26 cellular contexts compared by ENCODE assay signal in genomic region chr1:222702210-222702609, GRCh38. TPM values are rescaled to one million over a fixed set of nuclear protein-coding genes. Genes with fewer than 3 reads are reported as not detected.
A peak's percentile ranks its signal among the peaks of the same experiment; 100 is the strongest.
DNase-seq lines count a peak whose midpoint lies in the region; ATAC-seq and TF ChIP-seq lines count a peak whose summit lies in the region.
"Had no signal": no experiment of that assay in that cellular context is flagged by ENCODE, and none has a peak within 500 bp of the region (broad histone marks: within the 10 kb centered on the region; RNA-seq: fewer than 3 reads in every experiment).

No MANE protein-coding gene starts in this region.

- POLR2A ChIA-PET in CD8-positive, alpha-beta T cell (lab: Charles Lee) = no interaction called here
- POLR2A ChIA-PET in Panc1 (lab: Charles Lee) = interaction anchor here (1.0 kb wide), 1 partner anchor 68 kb away, joined by 3 read pairs; no protein-coding TSS in a partner anchor

- no peak overlapping the region for H3K56ac ChIP-seq in mesendoderm (ENCODE audit: low read length)

- H3K9me3 ChIP-seq in CD8-positive, alpha-beta T cell (ENCODE audit: low read length) = no peaks in the 10 kb centered on the region
- peaks cover 10% of the 10 kb centered on the region; the same call in 1 of the 2 replicates for H3K9me3 ChIP-seq in Panc1 (ENCODE audit: control insufficient read depth, insufficient read depth, low read depth, low read length)
- H3K9me3 ChIP-seq: SJSA1 had no signal

- no peaks in the 10 kb centered on the region for H3K27me3 Mint-ChIP-seq in CD8-positive, alpha-beta T cell (ENCODE audit: low read depth)
- no peaks in the 10 kb centered on the region for H3K27me3 Mint-ChIP-seq in stimulated activated naive B cell treated with anti-CD40 and anti-IgM and Interleukin-4, amounts not matched to agents 10 μg/mL and 1 μg/mL and 100 μg/mL, for 72 hours

- H3K9ac ChIP-seq in mesendoderm (ENCODE audit: low read length) = no peak overlapping the region

- no peak overlapping the region for H4K8ac ChIP-seq in mesendoderm (ENCODE audit: low read depth, low read length)

- H3K9me3 Mint-ChIP-seq in CD8-positive, alpha-beta T cell = peaks cover 3% of the 10 kb centered on the region
- peaks cover 4 to 5% of the 10 kb centered on the region in 2 donors for H3K9me3 Mint-ChIP-seq in stimulated activated naive B cell treated with anti-CD40 and anti-IgM and Interleukin-4, amounts not matched to agents 10 μg/mL and 1 μg/mL and 100 μg/mL, for 72 hours

- no peak overlapping the region for H3K4me3 Mint-ChIP-seq in CD8-positive, alpha-beta T cell
- no peak overlapping the region for H3K4me3 Mint-ChIP-seq in stimulated activated naive B cell treated with anti-CD40 and anti-IgM and Interleukin-4, amounts not matched to agents 10 μg/mL and 1 μg/mL and 100 μg/mL, for 72 hours
- H3K4me3 Mint-ChIP-seq: CD14-positive monocyte had no signal

- no peak for TF ChIP-seq CTCF in CD8-positive, alpha-beta T cell (IDR thresholded peaks at IDR 0.05)
- TF ChIP-seq CTCF in Panc1 (IDR thresholded peaks at IDR 0.05) = no peak

- DNase-seq in CD8-positive, alpha-beta T cell = no peak
- no peak for DNase-seq in Panc1 (ENCODE audit: low read depth, low spot score)
- peak; percentile 18 for DNase-seq in mesendoderm
- DNase-seq in stimulated activated naive B cell treated with anti-CD40 and anti-IgM and Interleukin-4, amounts not matched to agents 10 μg/mL and 1 μg/mL and 100 μg/mL, for 72 hours = no peak
- no peak for DNase-seq in C1 segment of cervical spinal cord (lab: John Stamatoyannopoulos, UW)
- DNase-seq: DMS153; H7; KBM-7; MV-4-11; NCI-H1105; NCI-H1436 treated with DMSO at 0.1 percent for 48 hours; NCI-H2029; NCI-H446 treated with DMSO at 0.1 percent for 48 hours; NCI-H526; NCI-H82; NK-92 treated with Interleukin-12 subunit alpha and Interleukin-12 subunit beta, amount 100 ng/mL, for 24 hours; PC-9; Right ventricle myocardium superior; RPMI8226 had no signal

- no peak overlapping the region for H2AK5ac ChIP-seq in mesendoderm (ENCODE audit: low read length)

- H3K4me1 ChIP-seq in CD8-positive, alpha-beta T cell (ENCODE audit: insufficient read depth, low read length) = peaks cover 17% of the 10 kb centered on the region
- H3K4me1 ChIP-seq in Panc1 (ENCODE audit: control insufficient read depth, insufficient read depth, low read length) (no peaks in the 10 kb centered on the region), mesendoderm (ENCODE audit: control insufficient read depth, low read depth, low read length) (no peaks in the 10 kb centered on the region)
- H3K4me1 ChIP-seq: SJSA1 had no signal

- BruUV-seq in Panc1 (replicated peaks; lab: Mats Ljungman, UMichigan) = TSS peak; percentile 21

- no peak for ATAC-seq in CD8-positive, alpha-beta T cell
- no peak for ATAC-seq in Panc1
- ATAC-seq in stimulated activated naive B cell treated with anti-CD40 and anti-IgM and Interleukin-4, amounts not matched to agents 10 μg/mL and 1 μg/mL and 100 μg/mL, for 72 hours (replicated peaks) = no peak
- no peak for ATAC-seq in HG02973 (IDR thresholded peaks at IDR 0.05; ENCODE audit: unreplicated experiment)
- no peak for ATAC-seq in GM19467 (IDR thresholded peaks at IDR 0.05; ENCODE audit: unreplicated experiment)

- no peak overlapping the region for H3K4ac ChIP-seq in mesendoderm (ENCODE audit: low read depth, low read length)

- H3K36me3 ChIP-seq in CD8-positive, alpha-beta T cell (ENCODE audit: insufficient read depth, low read length) = peaks cover 8% of the 10 kb centered on the region
- H3K36me3 ChIP-seq in Panc1 (ENCODE audit: control insufficient read depth, insufficient read depth, low read length) = peaks cover 14% of the 10 kb centered on the region
- no peaks in the 10 kb centered on the region for H3K36me3 ChIP-seq in mesendoderm (ENCODE audit: control insufficient read depth, insufficient read depth, low read length)

- H3K4me2 ChIP-seq in mesendoderm (ENCODE audit: low read length) = no peak overlapping the region
- H3K4me2 ChIP-seq: PC-9 had no signal

- peak overlapping the region; percentile 45 for H3K27ac Mint-ChIP-seq in CD8-positive, alpha-beta T cell
- H3K27ac Mint-ChIP-seq in stimulated activated naive B cell treated with anti-CD40 and anti-IgM and Interleukin-4, amounts not matched to agents 10 μg/mL and 1 μg/mL and 100 μg/mL, for 72 hours = peak overlapping the region; percentile 37
- H3K27ac Mint-ChIP-seq: CD14-positive monocyte had no signal

- H3K79me1 ChIP-seq in mesendoderm (ENCODE audit: low read length) = no peaks in the 10 kb centered on the region

- H3K18ac ChIP-seq in mesendoderm (ENCODE audit: low read length) = no peak overlapping the region

- intact Hi-C loops in CD8-positive, alpha-beta T cell (cut with DNase I, micrococcal nuclease) = loop anchor here in 1 of 2 experiments (2.0 kb wide), 1 partner anchor 13 kb away; no protein-coding TSS in a partner anchor
- intact Hi-C loops in Panc1 (cut with micrococcal nuclease; ENCODE audit: unreplicated experiment) = no loop called here

- no CpG with 5 or more reads among the region's 4 CpGs for WGBS in mesendoderm (ENCODE audit: extremely low coverage, insufficient coverage, low lambda C conversion rate)

- H3K36me3 Mint-ChIP-seq in CD8-positive, alpha-beta T cell = peaks cover 58% of the 10 kb centered on the region
- peaks cover 25 to 35% of the 10 kb centered on the region in 2 donors for H3K36me3 Mint-ChIP-seq in stimulated activated naive B cell treated with anti-CD40 and anti-IgM and Interleukin-4, amounts not matched to agents 10 μg/mL and 1 μg/mL and 100 μg/mL, for 72 hours

- no peak overlapping the region for H2BK120ac ChIP-seq in mesendoderm (ENCODE audit: low read depth, low read length)

- no peaks in the 10 kb centered on the region for H3K27me3 ChIP-seq in CD8-positive, alpha-beta T cell (ENCODE audit: insufficient read depth, low read length)
- H3K27me3 ChIP-seq in Panc1 (ENCODE audit: control insufficient read depth, insufficient read depth, low read length) (no peaks in the 10 kb centered on the region), mesendoderm (ENCODE audit: insufficient read depth, low read length, poor library complexity) (no peaks in the 10 kb centered on the region)
- H3K27me3 ChIP-seq: SJSA1 had no signal

- no peak overlapping the region for H4K5ac ChIP-seq in mesendoderm (ENCODE audit: low read length)

- in situ Hi-C loops in Panc1 (cut with HindIII; ENCODE audit: low pct_unique_long_range_greater_than_20kb, low sequenced_read_pairs) = no loop called here

- no peak overlapping the region for H2BK15ac ChIP-seq in mesendoderm (replicated peaks; ENCODE audit: low read depth)

- peaks cover 16% of the 10 kb centered on the region for H3K79me2 ChIP-seq in mesendoderm (ENCODE audit: control insufficient read depth, insufficient read depth, low read length)

- H3K23ac ChIP-seq in mesendoderm (ENCODE audit: low read length) = no peak overlapping the region

- CTCF ChIA-PET in CD8-positive, alpha-beta T cell (lab: Charles Lee) = interaction anchor here (0.7 kb wide), 1 partner anchor 566 kb away, joined by 3 read pairs; no protein-coding TSS in a partner anchor
- CTCF ChIA-PET in Panc1 (lab: Charles Lee) = no interaction called here

- peaks cover 37% of the 10 kb centered on the region for H3K4me1 Mint-ChIP-seq in CD8-positive, alpha-beta T cell (ENCODE audit: low read depth)
- H3K4me1 Mint-ChIP-seq in stimulated activated naive B cell treated with anti-CD40 and anti-IgM and Interleukin-4, amounts not matched to agents 10 μg/mL and 1 μg/mL and 100 μg/mL, for 72 hours = peaks cover 12 to 35% of the 10 kb centered on the region in 2 donors
- H3K4me1 Mint-ChIP-seq: CD14-positive monocyte had no signal

- H3K27ac ChIP-seq in CD8-positive, alpha-beta T cell (ENCODE audit: low read depth, low read length) = no peak overlapping the region
- H3K27ac ChIP-seq in Panc1 (ENCODE audit: low read length) = no peak overlapping the region
- no peak overlapping the region for H3K27ac ChIP-seq in mesendoderm (ENCODE audit: low read depth, low read length)
- H3K27ac ChIP-seq: PC-9, SJSA1 had no signal

- no peak overlapping the region for H2BK5ac ChIP-seq in mesendoderm (ENCODE audit: low read length)

- H3K4me3 ChIP-seq in CD8-positive, alpha-beta T cell (ENCODE audit: low read depth, low read length) = no peak overlapping the region
- H3K4me3 ChIP-seq in Panc1 (ENCODE audit: low read depth in 2 of 2, low read length in 2 of 2) (no peak overlapping the region), mesendoderm (ENCODE audit: low read length) (no peak overlapping the region)
- H3K4me3 ChIP-seq: PC-9, SJSA1 had no signal

RNA-seq across cellular contexts. Expression of gene AIDA, which starts 10.1 kb away (rescaled TPM):
- total RNA-seq in CD8-positive, alpha-beta T cell = 10 to 100 TPM; 22.0 to 22.7 TPM
- 73.1 TPM for total RNA-seq in Panc1 (2021; ENCODE audit: unreplicated experiment)
- polyA plus RNA-seq in Panc1 (2012; ENCODE audit: insufficient read length) = 51.4 TPM
- 89.3 TPM for polyA plus RNA-seq in mesendoderm (2013, experiment 1 of 2)
- polyA plus RNA-seq in mesendoderm (2013, experiment 2 of 2) = 88.7 TPM

RNA-seq across cellular contexts. Expression of gene BROX, which starts 10.2 kb away (rescaled TPM):
- 10 to 100 TPM; 33.9 to 39.6 TPM for total RNA-seq in CD8-positive, alpha-beta T cell
- total RNA-seq in Panc1 (2021; ENCODE audit: unreplicated experiment) = 49.8 TPM
- 13.9 TPM for polyA plus RNA-seq in Panc1 (2012; ENCODE audit: insufficient read length)
- 14.4 TPM for polyA plus RNA-seq in mesendoderm (2013, experiment 1 of 2)
- polyA plus RNA-seq in mesendoderm (2013, experiment 2 of 2) = 14.3 TPM

RNA-seq across cellular contexts. Expression of gene FAM177B, which starts 34.8 kb away (rescaled TPM):
- total RNA-seq in CD8-positive, alpha-beta T cell = not detected
- total RNA-seq in Panc1 (2021; ENCODE audit: unreplicated experiment) = not detected
- not detected for polyA plus RNA-seq in Panc1 (2012; ENCODE audit: insufficient read length)
- 0.17 TPM for polyA plus RNA-seq in mesendoderm (2013, experiment 1 of 2)
- 0.14 TPM for polyA plus RNA-seq in mesendoderm (2013, experiment 2 of 2)
- total RNA-seq: A673, H7, LHCN-M2, MCF 10A, PC-9, Right ventricle myocardium superior, SJSA1 had no signal
- polyA plus RNA-seq: CD14-positive monocyte had no signal
